ENCODE assay signal across 1 cellular context in the genomic region with DNA sequence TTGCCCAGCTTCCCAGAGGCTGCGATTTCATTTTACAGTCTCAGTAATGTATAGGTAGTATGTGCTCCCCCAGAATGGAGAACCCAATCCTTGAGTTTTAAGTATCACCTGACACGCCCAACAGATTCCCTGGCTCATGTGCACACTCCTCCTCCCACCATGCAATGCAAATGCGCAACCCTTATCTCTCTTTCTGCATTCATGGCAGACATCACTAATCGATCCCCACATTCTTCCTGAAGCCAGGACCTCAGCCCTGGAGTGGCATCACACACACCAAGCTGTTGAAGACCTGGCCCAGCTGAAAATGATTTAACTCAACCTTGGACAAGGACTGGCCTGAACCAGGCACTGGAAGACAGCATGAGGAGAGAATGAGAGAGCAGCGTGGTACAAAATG.
TF ChIP-seq lines count a peak whose summit lies in the region.

No MANE protein-coding gene starts in this region.

TF ChIP-seq in WTC11, 78 proteins besides CTCF, POLR2A, EP300 and RAD21 (continued from another document):
- TF ChIP-seq, protein P1, sequence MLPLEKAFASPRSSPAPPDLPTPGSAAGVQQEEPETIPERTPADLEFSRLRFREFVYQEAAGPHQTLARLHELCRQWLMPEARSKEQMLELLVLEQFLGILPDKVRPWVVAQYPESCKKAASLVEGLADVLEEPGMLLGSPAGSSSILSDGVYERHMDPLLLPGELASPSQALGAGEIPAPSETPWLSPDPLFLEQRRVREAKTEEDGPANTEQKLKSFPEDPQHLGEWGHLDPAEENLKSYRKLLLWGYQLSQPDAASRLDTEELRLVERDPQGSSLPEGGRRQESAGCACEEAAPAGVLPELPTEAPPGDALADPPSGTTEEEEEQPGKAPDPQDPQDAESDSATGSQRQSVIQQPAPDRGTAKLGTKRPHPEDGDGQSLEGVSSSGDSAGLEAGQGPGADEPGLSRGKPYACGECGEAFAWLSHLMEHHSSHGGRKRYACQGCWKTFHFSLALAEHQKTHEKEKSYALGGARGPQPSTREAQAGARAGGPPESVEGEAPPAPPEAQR (CRISPR knock-in tag; IDR thresholded peaks at IDR 0.05) = no peak
TF ChIP-seq in WTC11: peak in this region for 0.
